ENCODE assay signal across 8 cellular contexts in the genomic region with DNA sequence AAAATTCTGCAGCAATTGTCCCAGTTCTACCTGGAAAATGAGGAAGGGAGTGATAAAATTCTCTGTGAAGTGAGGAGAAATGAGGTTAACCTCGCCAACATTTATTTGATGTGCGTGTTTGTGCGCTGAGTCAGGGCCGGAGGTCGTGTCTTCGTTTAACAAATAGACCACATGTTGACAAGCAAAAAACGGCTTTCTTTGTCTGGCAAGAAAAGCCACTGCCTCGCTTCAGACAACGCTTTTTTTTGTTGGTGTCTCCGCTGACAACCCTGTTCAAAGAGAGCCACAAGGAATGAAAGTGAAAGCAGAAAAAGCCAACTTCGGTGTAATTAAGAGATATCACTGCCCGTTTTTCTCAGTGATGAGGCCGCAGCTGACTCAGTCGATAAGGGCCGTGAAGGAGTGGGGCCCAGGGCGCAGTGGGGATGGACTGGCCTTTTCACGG.
DNase-seq lines count a peak whose midpoint lies in the region; ATAC-seq and TF ChIP-seq lines count a peak whose summit lies in the region.

No MANE protein-coding gene starts in this region.

- peaks cover 6% of the 10 kb centered on the region for H3K4me1 Mint-ChIP-seq in activated CD4-positive, alpha-beta T cell treated with anti-CD3 and anti-CD28 coated beads, Interleukin-2, amount 10 ng/mL, durations not matched to agents 24 days and 14 days
- peaks cover 25% of the 10 kb centered on the region for H3K4me1 Mint-ChIP-seq in progenitor cell of endocrine pancreas (ENCODE audit: low read depth)

- H3K36me3 ChIP-seq in esophagus squamous epithelium: no peaks in the 10 kb centered on the region

- no peak for ATAC-seq in HG03280 (IDR thresholded peaks at IDR 0.05; ENCODE audit: unreplicated experiment)

- TF ChIP-seq POLR2A in esophagus squamous epithelium (IDR thresholded peaks at IDR 0.05): no peak

- peak overlapping the region; percentile 63 for H3K4me3 Mint-ChIP-seq in activated CD4-positive, alpha-beta T cell treated with anti-CD3 and anti-CD28 coated beads, Interleukin-2, amount 10 ng/mL, durations not matched to agents 24 days and 14 days
- H3K4me3 Mint-ChIP-seq in progenitor cell of endocrine pancreas (ENCODE audit: low read depth): peak overlapping the region; percentile 17

- H3K9me3 ChIP-seq in esophagus squamous epithelium: no peaks in the 10 kb centered on the region

- H3K27ac ChIP-seq in esophagus squamous epithelium: peak overlapping the region in 1 of 4 donors; percentile 53

- peaks cover 0 to 12% (median 0%) of the 10 kb centered on the region in 3 donors for H3K4me1 ChIP-seq in esophagus squamous epithelium

- DNase-seq in activated CD4-positive, alpha-beta T cell treated with anti-CD3 and anti-CD28 coated beads, Interleukin-2, amount 10 ng/mL, durations not matched to agents 24 days and 14 days: peak; percentile 80
- DNase-seq in activated CD4-positive, alpha-beta T cell treated with anti-CD3 and anti-CD28 coated beads, Interleukin-2, amount 50 U/mL, for 1 hour: no peak
- DNase-seq in RKO (ENCODE audit: low spot score): peak; percentile 2
- DNase-seq in esophagus squamous epithelium (lab: John Stamatoyannopoulos, UW): no peak
- DNase-seq in progenitor cell of endocrine pancreas (ENCODE audit: low spot score, unreplicated experiment): no peak
- no peak for DNase-seq in hippocampal formation (lab: John Stamatoyannopoulos, UW)
- DNase-seq in DMS114 treated with DMSO at 0.1 percent for 48 hours (lab: John Stamatoyannopoulos, UW; ENCODE audit: unreplicated experiment): no peak

- no peaks in the 10 kb centered on the region for H3K36me3 Mint-ChIP-seq in activated CD4-positive, alpha-beta T cell treated with anti-CD3 and anti-CD28 coated beads, Interleukin-2, amount 10 ng/mL, durations not matched to agents 24 days and 14 days (ENCODE audit: low read depth)
- no peaks in the 10 kb centered on the region for H3K36me3 Mint-ChIP-seq in progenitor cell of endocrine pancreas (ENCODE audit: insufficient read depth)

- peaks cover 2% of the 10 kb centered on the region for H3K27me3 Mint-ChIP-seq in activated CD4-positive, alpha-beta T cell treated with anti-CD3 and anti-CD28 coated beads, Interleukin-2, amount 10 ng/mL, durations not matched to agents 24 days and 14 days
- peaks cover 3% of the 10 kb centered on the region for H3K27me3 Mint-ChIP-seq in progenitor cell of endocrine pancreas

- 18 to 25% methylated on average over 15 to 17 of the region's 17 CpGs for WGBS in esophagus squamous epithelium, 2 donors

- peak overlapping the region; percentile 15 to 60 (median 34) for H3K4me3 ChIP-seq in esophagus squamous epithelium

- intact Hi-C loops in activated CD4-positive, alpha-beta T cell treated with anti-CD3 and anti-CD28 coated beads, Interleukin-2, amount 10 ng/mL, durations not matched to agents 24 days and 14 days (cut with micrococcal nuclease): no loop called here
- intact Hi-C loops in esophagus squamous epithelium (cut with DNase I): no loop called here

- TF ChIP-seq CTCF in esophagus squamous epithelium (IDR thresholded peaks at IDR 0.05) (no peak), progenitor cell of endocrine pancreas (IDR thresholded peaks at IDR 0.05; ENCODE audit: unreplicated experiment) (no peak)

- H3K27ac Mint-ChIP-seq in activated CD4-positive, alpha-beta T cell treated with anti-CD3 and anti-CD28 coated beads, Interleukin-2, amount 10 ng/mL, durations not matched to agents 24 days and 14 days: peak overlapping the region; percentile 51
- H3K27ac Mint-ChIP-seq in progenitor cell of endocrine pancreas: peak overlapping the region; percentile 11

- no peaks in the 10 kb centered on the region for H3K9me3 Mint-ChIP-seq in activated CD4-positive, alpha-beta T cell treated with anti-CD3 and anti-CD28 coated beads, Interleukin-2, amount 10 ng/mL, durations not matched to agents 24 days and 14 days
- no peaks in the 10 kb centered on the region for H3K9me3 Mint-ChIP-seq in progenitor cell of endocrine pancreas (ENCODE audit: low read depth)

- peaks cover 0 to 2% (median 0%) of the 10 kb centered on the region in 4 donors for H3K27me3 ChIP-seq in esophagus squamous epithelium

Comparison
In these comparisons a context has a peak if more than half of its experiments do, and no peak if none do; other contexts are left out.
1. DNase-seq: peak in activated CD4-positive, alpha-beta T cell treated with anti-CD3 and anti-CD28 coated beads, Interleukin-2, amount 10 ng/mL, durations not matched to agents 24 days and 14 days (single experiment) and RKO (single experiment); none in activated CD4-positive, alpha-beta T cell treated with anti-CD3 and anti-CD28 coated beads, Interleukin-2, amount 50 U/mL, for 1 hour (single experiment), esophagus squamous epithelium (single experiment), progenitor cell of endocrine pancreas (single experiment), hippocampal formation (0 of 2) and DMS114 treated with DMSO at 0.1 percent for 48 hours (single experiment).